In the genomic region with DNA sequence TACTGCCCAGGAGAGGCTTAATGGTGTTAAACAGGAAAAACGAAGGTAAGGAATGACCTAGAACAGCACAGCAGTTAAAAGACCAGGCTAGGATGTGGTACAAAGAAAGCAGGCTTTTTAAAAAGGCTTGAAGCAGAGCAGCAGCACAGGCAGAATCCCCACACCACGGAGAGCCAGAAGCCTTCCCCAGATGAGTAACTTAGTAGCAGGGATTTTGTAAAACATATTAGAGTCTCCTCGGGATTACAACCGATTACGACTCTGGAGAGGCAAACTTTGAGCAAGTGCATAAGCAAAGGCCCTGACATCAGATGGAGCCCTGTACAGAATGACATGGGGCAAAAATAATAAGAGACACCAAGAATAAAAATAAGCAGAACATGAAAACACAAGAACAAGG, we compare ENCODE assay signal across 16 cellular contexts.
"Had no signal": no experiment of that assay in that cellular context is flagged by ENCODE, and none has a peak within 500 bp of the region (broad histone marks: within the 10 kb centered on the region; RNA-seq: fewer than 3 reads in every experiment).

No MANE protein-coding gene starts in this region.

- H3K79me2 ChIP-seq: parathyroid adenoma had no signal

- H3K27ac ChIP-seq: epithelial cell of prostate, left lung, neutrophil, parathyroid adenoma, SJCRH30 had no signal

- H3K9ac ChIP-seq: parathyroid adenoma had no signal

- H3K4me3 ChIP-seq: left lung, SJCRH30 had no signal

- ATAC-seq: activated naive CD4-positive, alpha-beta T cell treated with anti-CD3 and anti-CD28 coated beads, Interleukin-2, amount 50 U/mL, for 72 hours; activated T-helper 17 cell treated with anti-CD3 and anti-CD28 coated beads, Interleukin-2, amount 50 U/mL, for 72 hours; natural killer cell treated with Interleukin-12 subunit alpha and Interleukin-12 subunit beta and Interleukin-15 and Interleukin-18, amount 100 ng/mL, for 72 hours; stimulated activated naive CD8-positive, alpha-beta T cell treated with anti-CD3 and anti-CD28 coated beads, Interleukin-15, Interleukin-2, amounts not matched to agents 100 U/mL and 50 U/mL, for 24 hours had no signal

- H3K27me3 ChIP-seq: left lung, neutrophil had no signal

- DNase-seq: activated CD4-positive, alpha-beta T cell treated with anti-CD3 and anti-CD28 coated beads for 1 hour; activated CD4-positive, alpha-beta T cell treated with anti-CD3 and anti-CD28 coated beads, Interleukin-2, amount 50 U/mL, for 1 hour; activated T-cell treated with anti-CD3 and anti-CD28 coated beads, Interleukin-2, amount 50 U/mL, for 24 hours; kidney; left lung; SJCRH30; stimulated activated CD4-positive, alpha-beta T cell treated with anti-CD3 and anti-CD28 coated beads, Interleukin-4, amount 100 ng/mL, for 24 hours; stimulated activated naive CD8-positive, alpha-beta T cell treated with anti-CD3 and anti-CD28 coated beads, Interleukin-15, Interleukin-2, amounts not matched to agents 100 U/mL and 50 U/mL, for 24 hours; T-helper 9 cell; trophoblast cell had no signal

- H3K9me3 ChIP-seq: neutrophil, SJCRH30 had no signal

- H3K36me3 ChIP-seq: left lung, neutrophil, SJCRH30 had no signal

- H3K4me1 ChIP-seq: left lung, parathyroid adenoma, SJCRH30 had no signal

- H2AFZ ChIP-seq: parathyroid adenoma had no signal
